In the genomic region with DNA sequence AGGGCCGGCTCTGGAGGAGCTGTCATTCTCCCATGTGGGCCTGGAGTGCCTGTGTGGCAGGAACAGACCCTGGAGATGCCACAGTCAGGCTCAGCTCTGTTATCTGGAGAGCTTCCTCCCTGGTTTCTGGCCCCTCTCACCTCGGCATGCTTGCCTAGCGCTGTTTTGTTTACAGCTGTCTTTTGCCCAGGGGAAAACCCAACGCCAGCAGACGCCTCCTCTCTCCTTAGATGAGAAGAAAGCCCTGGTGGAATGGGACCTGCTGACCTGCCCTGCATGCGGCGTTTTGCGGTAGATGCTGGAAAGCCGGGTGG, we compare ENCODE assay signal across 14 cellular contexts.
"Had no signal": no experiment of that assay in that cellular context is flagged by ENCODE, and none has a peak within 500 bp of the region (broad histone marks: within the 10 kb centered on the region; RNA-seq: fewer than 3 reads in every experiment).

No MANE protein-coding gene starts in this region.

- H3K36me3 Mint-ChIP-seq: activated CD8-positive, alpha-beta memory T cell treated with anti-CD3 and anti-CD28 coated beads, Interleukin-2, amount 10 ng/mL, durations not matched to agents 7 days and 5 days; activated naive CD8-positive, alpha-beta T cell; stimulated activated memory B cell treated with anti-CD40 and anti-IgM and Interleukin-4, amounts not matched to agents 10 μg/mL and 1 μg/mL and 100 μg/mL, for 72 hours had no signal

- ATAC-seq: activated CD4-positive, CD25-positive, alpha-beta regulatory T cell treated with anti-CD3 and anti-CD28 coated beads, Interleukin-2, amount 50 U/mL, for 24 hours; activated CD8-positive, alpha-beta memory T cell treated with anti-CD3 and anti-CD28 coated beads, Interleukin-2, amount 10 ng/mL, durations not matched to agents 7 days and 5 days; activated T-cell treated with anti-CD3 and anti-CD28 coated beads, Interleukin-2, amount 50 U/mL, for 4 hours; esophagus mucosa; stimulated activated memory B cell treated with anti-CD40 and anti-IgM and Interleukin-4, amounts not matched to agents 10 μg/mL and 1 μg/mL and 100 μg/mL, for 72 hours had no signal

- H3K9me3 ChIP-seq: tibial nerve had no signal

- DNase-seq: activated CD4-positive, alpha-beta T cell treated with anti-CD3 and anti-CD28 coated beads, Interleukin-2, amount 50 U/mL, for 4 hours; activated CD8-positive, alpha-beta memory T cell treated with anti-CD3 and anti-CD28 coated beads, Interleukin-2, amount 10 ng/mL, durations not matched to agents 7 days and 5 days; activated gamma-delta T cell; activated T-cell treated with anti-CD3 and anti-CD28 coated beads, Interleukin-2, amount 50 U/mL, for 4 hours; brain microvascular endothelial cell; cerebellar nuclear complex; islet precursor cell; midbrain had no signal

- H3K9me3 Mint-ChIP-seq: activated T-cell treated with anti-CD3 and anti-CD28 coated beads, Interleukin-2, amount 50 U/mL, for 4 hours; stimulated activated memory B cell treated with anti-CD40 and anti-IgM and Interleukin-4, amounts not matched to agents 10 μg/mL and 1 μg/mL and 100 μg/mL, for 72 hours had no signal

- H3K27ac ChIP-seq: brain microvascular endothelial cell, tibial nerve had no signal

- H3K27ac Mint-ChIP-seq: activated CD8-positive, alpha-beta memory T cell treated with anti-CD3 and anti-CD28 coated beads, Interleukin-2, amount 10 ng/mL, durations not matched to agents 7 days and 5 days; activated naive CD8-positive, alpha-beta T cell; stimulated activated memory B cell treated with anti-CD40 and anti-IgM and Interleukin-4, amounts not matched to agents 10 μg/mL and 1 μg/mL and 100 μg/mL, for 72 hours had no signal

- H3K4me2 ChIP-seq: smooth muscle cell had no signal

- H3K4me3 ChIP-seq: smooth muscle cell, tibial nerve had no signal

- H3K36me3 ChIP-seq: brain microvascular endothelial cell, tibial nerve had no signal

- H3K4me3 Mint-ChIP-seq: activated CD8-positive, alpha-beta memory T cell treated with anti-CD3 and anti-CD28 coated beads, Interleukin-2, amount 10 ng/mL, durations not matched to agents 7 days and 5 days; activated naive CD8-positive, alpha-beta T cell; activated T-cell treated with anti-CD3 and anti-CD28 coated beads, Interleukin-2, amount 50 U/mL, for 4 hours; stimulated activated memory B cell treated with anti-CD40 and anti-IgM and Interleukin-4, amounts not matched to agents 10 μg/mL and 1 μg/mL and 100 μg/mL, for 72 hours had no signal
